36 cellular contexts compared by ENCODE assay signal in the genomic region with DNA sequence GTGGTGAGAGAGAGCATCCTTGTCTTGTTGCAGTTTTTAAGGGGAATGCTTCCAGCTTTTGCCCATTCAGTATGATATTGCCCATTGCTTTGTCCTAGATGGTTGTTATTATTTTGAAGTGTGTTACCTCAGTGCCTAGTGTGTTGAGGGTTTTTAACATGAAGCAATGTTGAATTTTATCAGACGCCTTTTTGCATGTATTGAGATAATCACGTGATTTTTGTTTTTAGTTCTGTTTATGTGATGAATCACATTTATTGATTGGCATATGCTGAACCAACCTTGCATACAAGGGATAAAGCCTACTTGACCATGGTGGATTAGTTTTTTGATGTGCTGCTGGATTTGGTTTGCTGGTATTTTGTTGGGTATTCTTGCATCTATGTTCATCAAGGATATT.
"Had no signal": no experiment of that assay in that cellular context is flagged by ENCODE, and none has a peak within 500 bp of the region (broad histone marks: within the 10 kb centered on the region; RNA-seq: fewer than 3 reads in every experiment).

No MANE protein-coding gene starts in this region.

- H3K9me3 ChIP-seq: MG63 had no signal

- H3K4me3 ChIP-seq: MG63 had no signal

- DNase-seq: Kasumi-1, MG63, MM.1S, MV-4-11, NCI-H1048, NCI-H1092, NCI-H1092 treated with DMSO at 0.1 percent for 48 hours, NCI-H1105, NCI-H1105 treated with DMSO at 0.1 percent for 48 hours, NCI-H1417, NCI-H1417 treated with DMSO at 0.1 percent for 48 hours, NCI-H1436, NCI-H1436 treated with DMSO at 0.1 percent for 48 hours, NCI-H146, NCI-H1694, NCI-H1694 treated with DMSO at 0.1 percent for 48 hours, NCI-H187, NCI-H187 treated with DMSO at 0.1 percent for 48 hours, NCI-H1930, NCI-H2029, NCI-H2029 treated with DMSO at 0.1 percent for 48 hours, NCI-H2081, NCI-H2081 treated with DMSO at 0.1 percent for 48 hours, NCI-H2107, NCI-H2171, NCI-H2171 treated with DMSO at 0.1 percent for 48 hours, NCI-H2227 treated with DMSO at 0.1 percent for 48 hours, NCI-H226, NCI-H345, NCI-H446, NCI-H446 treated with DMSO at 0.1 percent for 48 hours, NCI-H510A, NCI-H510A treated with DMSO at 0.1 percent for 48 hours, NCI-H524, NCI-H524 treated with DMSO at 0.1 percent for 48 hours, NCI-H526 had no signal

- H3K27me3 ChIP-seq: MG63 had no signal

- H3K36me3 ChIP-seq: MG63 had no signal
